In the genomic region with DNA sequence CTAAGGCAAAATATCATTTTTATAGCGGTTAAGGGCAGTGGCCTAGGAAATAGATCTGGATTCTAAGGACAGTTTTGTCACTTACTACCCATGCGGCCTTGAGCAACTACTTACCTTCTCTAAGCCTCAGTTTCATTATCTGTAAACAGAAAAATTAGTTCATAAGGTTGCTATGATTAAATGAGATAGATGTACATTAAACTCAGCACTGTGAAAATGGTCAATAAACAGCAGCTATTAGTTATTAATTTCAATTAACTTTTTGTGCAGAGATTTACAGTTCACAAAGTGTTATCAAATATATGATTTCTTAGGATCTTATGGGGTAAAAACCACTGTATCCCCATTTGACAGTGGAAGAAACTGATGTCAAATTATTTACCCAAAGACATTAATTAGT, we compare ENCODE assay signal across 18 cellular contexts.
DNase-seq lines count a peak whose midpoint lies in the region; ATAC-seq and TF ChIP-seq lines count a peak whose summit lies in the region.
"Had no signal": no experiment of that assay in that cellular context is flagged by ENCODE, and none has a peak within 500 bp of the region (broad histone marks: within the 10 kb centered on the region; RNA-seq: fewer than 3 reads in every experiment).

No MANE protein-coding gene starts in this region.

- H3K27ac Mint-ChIP-seq in activated CD4-positive, alpha-beta T cell treated with anti-CD3 and anti-CD28 coated beads for 36 hours, result peak overlapping the region; percentile 83
- H3K27ac Mint-ChIP-seq: H9 had no signal

- peaks cover 26% of the 10 kb centered on the region for H3K4me1 ChIP-seq in Loucy (ENCODE audit: insufficient read depth, low read length, poor library complexity, severe bottlenecking)
- peaks cover 10% of the 10 kb centered on the region for H3K4me1 ChIP-seq in adipocyte (ENCODE audit: control insufficient read depth, insufficient read depth, low read length)
- H3K4me1 ChIP-seq in psoas muscle, result peaks cover 22% of the 10 kb centered on the region

- H3K36me3 ChIP-seq in Loucy (ENCODE audit: insufficient read depth, low read length) (no peaks in the 10 kb centered on the region), adipocyte (ENCODE audit: control insufficient read depth, insufficient read depth, low read length, severe bottlenecking) (no peaks in the 10 kb centered on the region), psoas muscle (ENCODE audit: insufficient read depth in 1 of 2, low read depth in 1 of 2) (peaks cover 0 to 36% of the 10 kb centered on the region in 2 donors)
- H3K36me3 ChIP-seq: MG63 had no signal

- H3K9me3 ChIP-seq in Loucy (ENCODE audit: insufficient read depth, low read depth, low read length), result no peaks in the 10 kb centered on the region
- no peaks in the 10 kb centered on the region for H3K9me3 ChIP-seq in adipocyte (ENCODE audit: control insufficient read depth, low read length)
- no peaks in the 10 kb centered on the region for H3K9me3 ChIP-seq in psoas muscle
- H3K9me3 ChIP-seq: MG63, right atrium auricular region, SK-N-SH had no signal

- H3K27me3 ChIP-seq in Loucy (ENCODE audit: insufficient read depth, low read length, poor library complexity, severe bottlenecking), result no peaks in the 10 kb centered on the region
- no peaks in the 10 kb centered on the region for H3K27me3 ChIP-seq in adipocyte (replicated peaks; ENCODE audit: control insufficient read depth, insufficient read depth, low read length)
- H3K27me3 ChIP-seq in psoas muscle (ENCODE audit: insufficient read depth in 3 of 3, low read length in 2 of 3), result no peaks in the 10 kb centered on the region
- H3K27me3 ChIP-seq: MG63, right atrium auricular region had no signal

- no peaks in the 10 kb centered on the region for H3K9me2 ChIP-seq in Loucy (replicated peaks; ENCODE audit: low read depth, low read length)
- H3K9me2 ChIP-seq: SK-N-SH had no signal

- ATAC-seq in activated CD4-positive, alpha-beta T cell treated with anti-CD3 and anti-CD28 coated beads for 36 hours, result no peak
- no peak for ATAC-seq in psoas muscle

- H3K4me3 ChIP-seq in Loucy (ENCODE audit: low read length, poor library complexity, severe bottlenecking), result no peak overlapping the region
- H3K4me3 ChIP-seq in adipocyte (ENCODE audit: low read length), result no peak overlapping the region
- peak overlapping the region; percentile 95 for H3K4me3 ChIP-seq in psoas muscle
- H3K4me3 ChIP-seq: MG63, right atrium auricular region had no signal

- H4K20me1 ChIP-seq in Loucy (ENCODE audit: insufficient read depth, low read length, poor library complexity, severe bottlenecking), result peaks cover 29% of the 10 kb centered on the region

- no peak overlapping the region for H2AFZ ChIP-seq in Loucy (ENCODE audit: low read length)

- 81 to 91% (median 84%) methylated on average over 2 of the region's 2 CpGs for WGBS in psoas muscle, 3 donors

- H3K27me3 Mint-ChIP-seq in activated CD4-positive, alpha-beta T cell treated with anti-CD3 and anti-CD28 coated beads for 36 hours, result no peaks in the 10 kb centered on the region

- TF ChIP-seq CTCF in Loucy (conservative IDR thresholded peaks at IDR 0.05; ENCODE audit: low read length), result no peak
- no peak for TF ChIP-seq CTCF in psoas muscle (IDR thresholded peaks at IDR 0.05)

- H3K36me3 Mint-ChIP-seq in activated CD4-positive, alpha-beta T cell treated with anti-CD3 and anti-CD28 coated beads for 36 hours (ENCODE audit: low read depth), result peaks cover 19% of the 10 kb centered on the region

- peaks cover 33% of the 10 kb centered on the region for H3K79me2 ChIP-seq in Loucy (ENCODE audit: insufficient read depth, low read length)

- peak overlapping the region; percentile 97 for H3K27ac ChIP-seq in psoas muscle
- H3K27ac ChIP-seq: 22Rv1, epithelial cell of prostate had no signal

- peak overlapping the region; percentile 58 for H3K4me3 Mint-ChIP-seq in activated CD4-positive, alpha-beta T cell treated with anti-CD3 and anti-CD28 coated beads for 36 hours
- H3K4me3 Mint-ChIP-seq: H9 had no signal

- H3F3A ChIP-seq in Loucy (ENCODE audit: low read depth), result 0 out of 2 replicates have a peak, but pooled peaks cover 8% of the 10 kb centered on the region

- intact Hi-C loops in activated CD4-positive, alpha-beta T cell treated with anti-CD3 and anti-CD28 coated beads for 36 hours (cut with DNase I, micrococcal nuclease), result no loop called here
- intact Hi-C loops in psoas muscle (cut with DNase I), result no loop called here

- peak overlapping the region; percentile 42 for H3K4me2 ChIP-seq in Loucy (ENCODE audit: low read depth, low read length, poor library complexity, severe bottlenecking)
- H3K4me2 ChIP-seq: SK-N-SH had no signal

- CTCF ChIA-PET in activated CD4-positive, alpha-beta T cell treated with anti-CD3 and anti-CD28 coated beads for 36 hours (lab: Charles Lee), result interaction anchor here (0.5 to 2.7 kb wide), 7 partner anchors 21 to 617 kb away, joined by 3 to 16 read pairs (median 4); a partner anchor contains a TSS

- no peak for DNase-seq in activated CD4-positive, alpha-beta T cell treated with anti-CD3 and anti-CD28 coated beads for 36 hours
- no peak for DNase-seq in activated CD4-positive, alpha-beta T cell treated with anti-CD3 and anti-CD28 coated beads for 4 hours
- DNase-seq in adipocyte (ENCODE audit: low read depth) (no peak), psoas muscle (no peak), cerebellar nuclear complex (lab: John Stamatoyannopoulos, UW) (no peak)
- no peak for DNase-seq in effector CD8-positive, alpha-beta T cell (lab: John Stamatoyannopoulos, UW)
- no peak for DNase-seq in activated CD4-positive, CD25-positive, alpha-beta regulatory T cell (lab: John Stamatoyannopoulos, UW)
- DNase-seq: EL, H9, mammary epithelial cell, MG63, NCI-H1930, NCI-H526, SK-N-SH had no signal

- H3K9me3 Mint-ChIP-seq in activated CD4-positive, alpha-beta T cell treated with anti-CD3 and anti-CD28 coated beads for 36 hours (ENCODE audit: low read depth), result no peaks in the 10 kb centered on the region
- H3K9me3 Mint-ChIP-seq: H9 had no signal

- POLR2A ChIA-PET in activated CD4-positive, alpha-beta T cell treated with anti-CD3 and anti-CD28 coated beads for 36 hours (lab: Charles Lee), result interaction anchor here (0.6 kb wide), 1 partner anchor 141 kb away, joined by 3 read pairs; no protein-coding TSS in a partner anchor

- H3K9ac ChIP-seq in Loucy (ENCODE audit: low read depth, low read length, poor library complexity, severe bottlenecking) (no peak overlapping the region), adipocyte (ENCODE audit: low read length) (peak overlapping the region; percentile 2)
- H3K9ac ChIP-seq: SK-N-SH had no signal

- peaks cover 41% of the 10 kb centered on the region for H3K4me1 Mint-ChIP-seq in activated CD4-positive, alpha-beta T cell treated with anti-CD3 and anti-CD28 coated beads for 36 hours
